1 cellular context compared by ENCODE assay signal in genomic region chr7:92836489-92837213, GRCh38.
TF ChIP-seq lines count a peak whose summit lies in the region.

Gene CDK6 (minus strand): TSS chr7:92836573. CDS start chr7:92833323, 3,250 bp downstream.

TF ChIP-seq in HepG2, 621 proteins besides CTCF, POLR2A, EP300 and RAD21 (continued from another document and continues in another):
- TF ChIP-seq, protein P1, sequence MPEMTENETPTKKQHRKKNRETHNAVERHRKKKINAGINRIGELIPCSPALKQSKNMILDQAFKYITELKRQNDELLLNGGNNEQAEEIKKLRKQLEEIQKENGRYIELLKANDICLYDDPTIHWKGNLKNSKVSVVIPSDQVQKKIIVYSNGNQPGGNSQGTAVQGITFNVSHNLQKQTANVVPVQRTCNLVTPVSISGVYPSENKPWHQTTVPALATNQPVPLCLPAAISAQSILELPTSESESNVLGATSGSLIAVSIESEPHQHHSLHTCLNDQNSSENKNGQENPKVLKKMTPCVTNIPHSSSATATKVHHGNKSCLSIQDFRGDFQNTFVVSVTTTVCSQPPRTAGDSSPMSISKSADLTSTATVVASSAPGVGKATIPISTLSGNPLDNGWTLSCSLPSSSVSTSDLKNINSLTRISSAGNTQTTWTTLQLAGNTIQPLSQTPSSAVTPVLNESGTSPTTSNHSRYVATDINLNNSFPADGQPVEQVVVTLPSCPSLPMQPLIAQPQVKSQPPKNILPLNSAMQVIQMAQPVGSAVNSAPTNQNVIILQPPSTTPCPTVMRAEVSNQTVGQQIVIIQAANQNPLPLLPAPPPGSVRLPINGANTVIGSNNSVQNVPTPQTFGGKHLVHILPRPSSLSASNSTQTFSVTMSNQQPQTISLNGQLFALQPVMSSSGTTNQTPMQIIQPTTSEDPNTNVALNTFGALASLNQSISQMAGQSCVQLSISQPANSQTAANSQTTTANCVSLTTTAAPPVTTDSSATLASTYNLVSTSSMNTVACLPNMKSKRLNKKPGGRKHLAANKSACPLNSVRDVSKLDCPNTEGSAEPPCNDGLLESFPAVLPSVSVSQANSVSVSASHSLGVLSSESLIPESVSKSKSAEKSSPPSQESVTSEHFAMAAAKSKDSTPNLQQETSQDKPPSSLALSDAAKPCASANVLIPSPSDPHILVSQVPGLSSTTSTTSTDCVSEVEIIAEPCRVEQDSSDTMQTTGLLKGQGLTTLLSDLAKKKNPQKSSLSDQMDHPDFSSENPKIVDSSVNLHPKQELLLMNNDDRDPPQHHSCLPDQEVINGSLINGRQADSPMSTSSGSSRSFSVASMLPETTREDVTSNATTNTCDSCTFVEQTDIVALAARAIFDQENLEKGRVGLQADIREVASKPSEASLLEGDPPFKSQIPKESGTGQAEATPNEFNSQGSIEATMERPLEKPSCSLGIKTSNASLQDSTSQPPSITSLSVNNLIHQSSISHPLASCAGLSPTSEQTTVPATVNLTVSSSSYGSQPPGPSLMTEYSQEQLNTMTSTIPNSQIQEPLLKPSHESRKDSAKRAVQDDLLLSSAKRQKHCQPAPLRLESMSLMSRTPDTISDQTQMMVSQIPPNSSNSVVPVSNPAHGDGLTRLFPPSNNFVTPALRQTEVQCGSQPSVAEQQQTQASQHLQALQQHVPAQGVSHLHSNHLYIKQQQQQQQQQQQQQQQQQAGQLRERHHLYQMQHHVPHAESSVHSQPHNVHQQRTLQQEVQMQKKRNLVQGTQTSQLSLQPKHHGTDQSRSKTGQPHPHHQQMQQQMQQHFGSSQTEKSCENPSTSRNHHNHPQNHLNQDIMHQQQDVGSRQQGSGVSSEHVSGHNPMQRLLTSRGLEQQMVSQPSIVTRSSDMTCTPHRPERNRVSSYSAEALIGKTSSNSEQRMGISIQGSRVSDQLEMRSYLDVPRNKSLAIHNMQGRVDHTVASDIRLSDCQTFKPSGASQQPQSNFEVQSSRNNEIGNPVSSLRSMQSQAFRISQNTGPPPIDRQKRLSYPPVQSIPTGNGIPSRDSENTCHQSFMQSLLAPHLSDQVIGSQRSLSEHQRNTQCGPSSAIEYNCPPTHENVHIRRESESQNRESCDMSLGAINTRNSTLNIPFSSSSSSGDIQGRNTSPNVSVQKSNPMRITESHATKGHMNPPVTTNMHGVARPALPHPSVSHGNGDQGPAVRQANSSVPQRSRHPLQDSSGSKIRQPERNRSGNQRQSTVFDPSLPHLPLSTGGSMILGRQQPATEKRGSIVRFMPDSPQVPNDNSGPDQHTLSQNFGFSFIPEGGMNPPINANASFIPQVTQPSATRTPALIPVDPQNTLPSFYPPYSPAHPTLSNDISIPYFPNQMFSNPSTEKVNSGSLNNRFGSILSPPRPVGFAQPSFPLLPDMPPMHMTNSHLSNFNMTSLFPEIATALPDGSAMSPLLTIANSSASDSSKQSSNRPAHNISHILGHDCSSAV (CRISPR knock-in tag; IDR thresholded peaks at IDR 0.05; ENCODE audit: borderline replicate concordance): no peak
- TF ChIP-seq ZNF547 (CRISPR knock-in tag; IDR thresholded peaks at IDR 0.05): no peak
- no peak for TF ChIP-seq ZNF713 (CRISPR knock-in tag; IDR thresholded peaks at IDR 0.05)
- TF ChIP-seq KMT2A (CRISPR knock-in tag; IDR thresholded peaks at IDR 0.05): peak; percentile 63
- TF ChIP-seq HES4 (CRISPR knock-in tag; IDR thresholded peaks at IDR 0.05; ENCODE audit: borderline replicate concordance): no peak
- TF ChIP-seq, protein P2, sequence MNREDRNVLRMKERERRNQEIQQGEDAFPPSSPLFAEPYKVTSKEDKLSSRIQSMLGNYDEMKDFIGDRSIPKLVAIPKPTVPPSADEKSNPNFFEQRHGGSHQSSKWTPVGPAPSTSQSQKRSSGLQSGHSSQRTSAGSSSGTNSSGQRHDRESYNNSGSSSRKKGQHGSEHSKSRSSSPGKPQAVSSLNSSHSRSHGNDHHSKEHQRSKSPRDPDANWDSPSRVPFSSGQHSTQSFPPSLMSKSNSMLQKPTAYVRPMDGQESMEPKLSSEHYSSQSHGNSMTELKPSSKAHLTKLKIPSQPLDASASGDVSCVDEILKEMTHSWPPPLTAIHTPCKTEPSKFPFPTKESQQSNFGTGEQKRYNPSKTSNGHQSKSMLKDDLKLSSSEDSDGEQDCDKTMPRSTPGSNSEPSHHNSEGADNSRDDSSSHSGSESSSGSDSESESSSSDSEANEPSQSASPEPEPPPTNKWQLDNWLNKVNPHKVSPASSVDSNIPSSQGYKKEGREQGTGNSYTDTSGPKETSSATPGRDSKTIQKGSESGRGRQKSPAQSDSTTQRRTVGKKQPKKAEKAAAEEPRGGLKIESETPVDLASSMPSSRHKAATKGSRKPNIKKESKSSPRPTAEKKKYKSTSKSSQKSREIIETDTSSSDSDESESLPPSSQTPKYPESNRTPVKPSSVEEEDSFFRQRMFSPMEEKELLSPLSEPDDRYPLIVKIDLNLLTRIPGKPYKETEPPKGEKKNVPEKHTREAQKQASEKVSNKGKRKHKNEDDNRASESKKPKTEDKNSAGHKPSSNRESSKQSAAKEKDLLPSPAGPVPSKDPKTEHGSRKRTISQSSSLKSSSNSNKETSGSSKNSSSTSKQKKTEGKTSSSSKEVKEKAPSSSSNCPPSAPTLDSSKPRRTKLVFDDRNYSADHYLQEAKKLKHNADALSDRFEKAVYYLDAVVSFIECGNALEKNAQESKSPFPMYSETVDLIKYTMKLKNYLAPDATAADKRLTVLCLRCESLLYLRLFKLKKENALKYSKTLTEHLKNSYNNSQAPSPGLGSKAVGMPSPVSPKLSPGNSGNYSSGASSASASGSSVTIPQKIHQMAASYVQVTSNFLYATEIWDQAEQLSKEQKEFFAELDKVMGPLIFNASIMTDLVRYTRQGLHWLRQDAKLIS (CRISPR knock-in tag; IDR thresholded peaks at IDR 0.05): no peak
- no peak for TF ChIP-seq ZFP36L1 (CRISPR knock-in tag; IDR thresholded peaks at IDR 0.05)
- no peak for TF ChIP-seq DDIT3 (CRISPR knock-in tag; IDR thresholded peaks at IDR 0.05)
- no peak for TF ChIP-seq SOX5 (CRISPR knock-in tag; IDR thresholded peaks at IDR 0.05; ENCODE audit: borderline replicate concordance)
- TF ChIP-seq ZFY (CRISPR knock-in tag; IDR thresholded peaks at IDR 0.05): peak; percentile 54; the same call in 1 of the 2 replicates
- TF ChIP-seq ZNF644 (CRISPR knock-in tag; IDR thresholded peaks at IDR 0.05; ENCODE audit: low read depth): no peak
- no peak for TF ChIP-seq TRAFD1 (CRISPR knock-in tag; IDR thresholded peaks at IDR 0.05; ENCODE audit: borderline replicate concordance)
- TF ChIP-seq ZNF496 (CRISPR knock-in tag; IDR thresholded peaks at IDR 0.05; ENCODE audit: insufficient replicate concordance): no peak
- TF ChIP-seq ZNF564 (CRISPR knock-in tag; IDR thresholded peaks at IDR 0.05): 0 out of 2 replicates have a peak, but pooled peaks have one; percentile 28
- peak; percentile 45 for TF ChIP-seq PHF8 (CRISPR knock-in tag; IDR thresholded peaks at IDR 0.05)
- no peak for TF ChIP-seq SNAI1 (CRISPR knock-in tag; IDR thresholded peaks at IDR 0.05; ENCODE audit: borderline replicate concordance)
- TF ChIP-seq FIP1L1 (IDR thresholded peaks at IDR 0.05; ENCODE audit: borderline replicate concordance, insufficient read depth, low read depth, low read length): no peak
- no peak for TF ChIP-seq ZNF33A (CRISPR knock-in tag; IDR thresholded peaks at IDR 0.05; ENCODE audit: borderline replicate concordance)
- TF ChIP-seq ZNF251 (CRISPR knock-in tag; IDR thresholded peaks at IDR 0.05): no peak
- no peak for TF ChIP-seq HDAC2 (CRISPR knock-in tag; IDR thresholded peaks at IDR 0.05)
- no peak for TF ChIP-seq ZNF280D (CRISPR knock-in tag; IDR thresholded peaks at IDR 0.05)
- TF ChIP-seq ZNF737 (CRISPR knock-in tag; IDR thresholded peaks at IDR 0.05; ENCODE audit: borderline replicate concordance): no peak
- TF ChIP-seq SMAD1 (CRISPR knock-in tag; IDR thresholded peaks at IDR 0.05; ENCODE audit: borderline replicate concordance, low read depth): no peak
- TF ChIP-seq ATM (IDR thresholded peaks at IDR 0.05; ENCODE audit: borderline replicate concordance): no peak
- peak; percentile 22; the same call in 1 of the 2 replicates for TF ChIP-seq ARID4A (CRISPR knock-in tag; IDR thresholded peaks at IDR 0.05; ENCODE audit: borderline replicate concordance)
- peak; percentile 32; the same call in 1 of the 2 replicates for TF ChIP-seq ISL2 (CRISPR knock-in tag; IDR thresholded peaks at IDR 0.05)
- TF ChIP-seq ZNF670 (CRISPR knock-in tag; IDR thresholded peaks at IDR 0.05; ENCODE audit: borderline replicate concordance): no peak
- TF ChIP-seq WIZ (CRISPR knock-in tag; IDR thresholded peaks at IDR 0.05): no peak
- TF ChIP-seq KLF6 (CRISPR knock-in tag; IDR thresholded peaks at IDR 0.05): peak; percentile 27; the same call in 1 of the 2 replicates
- no peak for TF ChIP-seq MAZ (IDR thresholded peaks at IDR 0.05; ENCODE audit: borderline replicate concordance, low read depth, low read length)
- peak; percentile 46; the same call in 1 of the 2 replicates for TF ChIP-seq MAZ (CRISPR knock-in tag; IDR thresholded peaks at IDR 0.05; ENCODE audit: low read depth)
- TF ChIP-seq, protein P3, sequence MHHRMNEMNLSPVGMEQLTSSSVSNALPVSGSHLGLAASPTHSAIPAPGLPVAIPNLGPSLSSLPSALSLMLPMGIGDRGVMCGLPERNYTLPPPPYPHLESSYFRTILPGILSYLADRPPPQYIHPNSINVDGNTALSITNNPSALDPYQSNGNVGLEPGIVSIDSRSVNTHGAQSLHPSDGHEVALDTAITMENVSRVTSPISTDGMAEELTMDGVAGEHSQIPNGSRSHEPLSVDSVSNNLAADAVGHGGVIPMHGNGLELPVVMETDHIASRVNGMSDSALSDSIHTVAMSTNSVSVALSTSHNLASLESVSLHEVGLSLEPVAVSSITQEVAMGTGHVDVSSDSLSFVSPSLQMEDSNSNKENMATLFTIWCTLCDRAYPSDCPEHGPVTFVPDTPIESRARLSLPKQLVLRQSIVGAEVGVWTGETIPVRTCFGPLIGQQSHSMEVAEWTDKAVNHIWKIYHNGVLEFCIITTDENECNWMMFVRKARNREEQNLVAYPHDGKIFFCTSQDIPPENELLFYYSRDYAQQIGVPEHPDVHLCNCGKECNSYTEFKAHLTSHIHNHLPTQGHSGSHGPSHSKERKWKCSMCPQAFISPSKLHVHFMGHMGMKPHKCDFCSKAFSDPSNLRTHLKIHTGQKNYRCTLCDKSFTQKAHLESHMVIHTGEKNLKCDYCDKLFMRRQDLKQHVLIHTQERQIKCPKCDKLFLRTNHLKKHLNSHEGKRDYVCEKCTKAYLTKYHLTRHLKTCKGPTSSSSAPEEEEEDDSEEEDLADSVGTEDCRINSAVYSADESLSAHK (CRISPR knock-in tag; IDR thresholded peaks at IDR 0.05; ENCODE audit: borderline replicate concordance): no peak
- TF ChIP-seq SRF (IDR thresholded peaks at IDR 0.05; ENCODE audit: low read depth, low read length): no peak
- no peak for TF ChIP-seq ZNF367 (CRISPR knock-in tag; IDR thresholded peaks at IDR 0.05; ENCODE audit: borderline replicate concordance)
